14 cellular contexts compared by ENCODE assay signal in genomic region chr5:36444582-36444999, GRCh38.
DNase-seq lines count a peak whose midpoint lies in the region; ATAC-seq and TF ChIP-seq lines count a peak whose summit lies in the region.
"Had no signal": no experiment of that assay in that cellular context is flagged by ENCODE, and none has a peak within 500 bp of the region (broad histone marks: within the 10 kb centered on the region; RNA-seq: fewer than 3 reads in every experiment).

No MANE protein-coding gene starts in this region.

- ATAC-seq in RWPE2 (ENCODE audit: low read depth) (peak; percentile 51; the same call in 2 of the 3 replicates), HG03139 (IDR thresholded peaks at IDR 0.05; ENCODE audit: unreplicated experiment) (no peak), GM18907 (IDR thresholded peaks at IDR 0.05; ENCODE audit: unreplicated experiment) (no peak)
- no peak for ATAC-seq in activated T-helper 17 cell treated with anti-CD3 and anti-CD28 coated beads, Interleukin-2, amount 50 U/mL, for 72 hours (replicated peaks)
- ATAC-seq: psoas muscle had no signal

- H3K36me3 Mint-ChIP-seq in neural progenitor cell = no peaks in the 10 kb centered on the region
- no peaks in the 10 kb centered on the region for H3K36me3 Mint-ChIP-seq in activated T-helper 17 cell treated with anti-CD3 and anti-CD28 coated beads, Interleukin-2, amount 50 U/mL, for 72 hours (ENCODE audit: low read depth)
- H3K36me3 Mint-ChIP-seq: IgD-negative memory B cell, immature natural killer cell had no signal

- no peaks in the 10 kb centered on the region for H3F3A ChIP-seq in neural progenitor cell (ENCODE audit: low read depth)

- H3K4me1 ChIP-seq in RWPE2 (ENCODE audit: insufficient read depth, poor library complexity, severe bottlenecking) (peaks cover 35% of the 10 kb centered on the region), fibroblast of lung (ENCODE audit: control insufficient read depth, extremely low read depth, insufficient read depth, low read length) (peaks cover 2% of the 10 kb centered on the region), neural progenitor cell (peaks cover 5% of the 10 kb centered on the region)
- H3K4me1 ChIP-seq: psoas muscle had no signal

- DNase-seq in AG20443 (ENCODE audit: low spot score) = peak; percentile 75
- no peak for DNase-seq in RWPE2 (ENCODE audit: low spot score)
- DNase-seq in fibroblast of lung (ENCODE audit: low read depth in 2 of 2) = peak; percentile 48 to 68
- no peak for DNase-seq in neural progenitor cell (ENCODE audit: low spot score)
- DNase-seq in T1000 (lab: John Stamatoyannopoulos, UW) = no peak
- DNase-seq: AML-193, immature natural killer cell, NCI-H510A, SW 1271 had no signal

- peak overlapping the region; percentile 36 for H2AFZ ChIP-seq in fibroblast of lung (ENCODE audit: low read length)
- H2AFZ ChIP-seq in neural progenitor cell (replicated peaks) = no peak overlapping the region

- H3K27ac ChIP-seq in RWPE2 (ENCODE audit: poor library complexity, severe bottlenecking) (peak overlapping the region; percentile 62), fibroblast of lung (ENCODE audit: insufficient read depth, low read length) (no peak overlapping the region), neural progenitor cell (no peak overlapping the region)
- H3K27ac ChIP-seq: psoas muscle had no signal

- no peak overlapping the region for H3K4me3 Mint-ChIP-seq in neural progenitor cell
- no peak overlapping the region for H3K4me3 Mint-ChIP-seq in activated T-helper 17 cell treated with anti-CD3 and anti-CD28 coated beads, Interleukin-2, amount 50 U/mL, for 72 hours
- H3K4me3 Mint-ChIP-seq: IgD-negative memory B cell, immature natural killer cell had no signal

- no peaks in the 10 kb centered on the region for H4K20me1 ChIP-seq in fibroblast of lung (ENCODE audit: control insufficient read depth, extremely low read depth, insufficient read depth, low read length)
- H4K20me1 ChIP-seq in neural progenitor cell (ENCODE audit: low read depth) = no peaks in the 10 kb centered on the region

- no peaks in the 10 kb centered on the region for H3K9me3 ChIP-seq in RWPE2 (ENCODE audit: severe bottlenecking)
- no peaks in the 10 kb centered on the region for H3K9me3 ChIP-seq in fibroblast of lung (ENCODE audit: control insufficient read depth, insufficient read depth, low read depth, low read length)
- no peaks in the 10 kb centered on the region for H3K9me3 ChIP-seq in neural progenitor cell (ENCODE audit: low read depth)
- H3K9me3 ChIP-seq: psoas muscle had no signal

- H3K27me3 ChIP-seq in RWPE2 (ENCODE audit: insufficient read depth, poor library complexity, severe bottlenecking) = no peaks in the 10 kb centered on the region
- H3K27me3 ChIP-seq in fibroblast of lung (ENCODE audit: control insufficient read depth, insufficient read depth, low read length) = no peaks in the 10 kb centered on the region
- H3K27me3 ChIP-seq in neural progenitor cell = no peaks in the 10 kb centered on the region

- TF ChIP-seq CTCF in RWPE2 (IDR thresholded peaks at IDR 0.05; ENCODE audit: poor library complexity, severe bottlenecking) (no peak), fibroblast of lung (conservative IDR thresholded peaks at IDR 0.05 in 1 of 2, IDR thresholded peaks at IDR 0.05 in 1 of 2; ENCODE audit: low read depth in 1 of 2, low read length in 2 of 2) (no peak), neural progenitor cell (IDR thresholded peaks at IDR 0.05) (no peak)

- H3K36me3 ChIP-seq in RWPE2 (ENCODE audit: low read depth) = no peaks in the 10 kb centered on the region
- H3K36me3 ChIP-seq in fibroblast of lung (ENCODE audit: control insufficient read depth, insufficient read depth, low read length) = no peaks in the 10 kb centered on the region
- no peaks in the 10 kb centered on the region for H3K36me3 ChIP-seq in neural progenitor cell

- H3K4me3 ChIP-seq in RWPE2 (ENCODE audit: severe bottlenecking) = no peak overlapping the region
- no peak overlapping the region for H3K4me3 ChIP-seq in fibroblast of lung (replicated peaks in 1 of 4; ENCODE audit: control extremely low read depth in 1 of 4, insufficient read depth in 1 of 4, low read depth in 3 of 4, low read length in 4 of 4)
- no peak overlapping the region for H3K4me3 ChIP-seq in neural progenitor cell
- H3K4me3 ChIP-seq: psoas muscle had no signal

- H3K9ac ChIP-seq in fibroblast of lung (ENCODE audit: insufficient read depth, low read length) (no peak overlapping the region), neural progenitor cell (no peak overlapping the region)

- H3K4me2 ChIP-seq in fibroblast of lung (ENCODE audit: extremely low read depth, insufficient read depth, low read length) = peak overlapping the region; percentile 15
- no peak overlapping the region for H3K4me2 ChIP-seq in neural progenitor cell

- H3K27me3 Mint-ChIP-seq in neural progenitor cell (ENCODE audit: insufficient read depth, low read depth) = peaks cover 11% of the 10 kb centered on the region
- peaks cover 16% of the 10 kb centered on the region for H3K27me3 Mint-ChIP-seq in activated T-helper 17 cell treated with anti-CD3 and anti-CD28 coated beads, Interleukin-2, amount 50 U/mL, for 72 hours

- H3K27ac Mint-ChIP-seq in neural progenitor cell = peak overlapping the region; percentile 20
- no peak overlapping the region for H3K27ac Mint-ChIP-seq in activated T-helper 17 cell treated with anti-CD3 and anti-CD28 coated beads, Interleukin-2, amount 50 U/mL, for 72 hours
- H3K27ac Mint-ChIP-seq: IgD-negative memory B cell, immature natural killer cell had no signal

- no peaks in the 10 kb centered on the region for H3K79me2 ChIP-seq in fibroblast of lung (ENCODE audit: control insufficient read depth, insufficient read depth, low read length)
- no peaks in the 10 kb centered on the region for H3K79me2 ChIP-seq in neural progenitor cell (ENCODE audit: low read depth)

- H3K9me3 Mint-ChIP-seq in neural progenitor cell = peaks cover 3% of the 10 kb centered on the region
- H3K9me3 Mint-ChIP-seq in activated T-helper 17 cell treated with anti-CD3 and anti-CD28 coated beads, Interleukin-2, amount 50 U/mL, for 72 hours = peaks cover 5% of the 10 kb centered on the region
- H3K9me3 Mint-ChIP-seq: IgD-negative memory B cell had no signal

- peaks cover 14% of the 10 kb centered on the region for H3K4me1 Mint-ChIP-seq in neural progenitor cell
- H3K4me1 Mint-ChIP-seq in activated T-helper 17 cell treated with anti-CD3 and anti-CD28 coated beads, Interleukin-2, amount 50 U/mL, for 72 hours = peaks cover 6% of the 10 kb centered on the region
- H3K4me1 Mint-ChIP-seq: IgD-negative memory B cell, immature natural killer cell had no signal

Comparison
In these comparisons a context has a peak if more than half of its experiments do, and no peak if none do; other contexts are left out.
1. DNase-seq: peak in AG20443 (single experiment) and fibroblast of lung (2 of 2); none in RWPE2 (single experiment), neural progenitor cell (single experiment) and T1000 (single experiment).